In the genomic region with DNA sequence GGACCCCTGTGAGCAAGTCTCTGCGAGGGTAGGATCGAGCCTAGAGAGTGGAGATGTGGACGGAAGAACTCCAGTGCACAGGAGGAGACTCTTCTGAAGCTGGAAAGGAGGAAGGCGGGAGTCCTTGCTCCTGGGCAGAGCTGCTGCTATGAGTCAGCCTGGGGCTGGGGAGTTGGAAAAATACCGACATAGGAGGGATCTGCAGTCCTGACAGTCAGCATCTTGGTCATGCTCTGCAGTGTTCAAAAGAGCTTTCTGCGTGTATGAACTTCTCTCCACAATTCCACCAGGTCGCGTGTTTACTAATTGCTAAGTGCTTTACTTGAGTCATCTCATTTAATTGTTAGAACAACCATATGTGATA, we compare ENCODE assay signal across 11 cellular contexts.
DNase-seq lines count a peak whose midpoint lies in the region; ATAC-seq and TF ChIP-seq lines count a peak whose summit lies in the region.
"Had no signal": no experiment of that assay in that cellular context is flagged by ENCODE, and none has a peak within 500 bp of the region (broad histone marks: within the 10 kb centered on the region; RNA-seq: fewer than 3 reads in every experiment).

No MANE protein-coding gene starts in this region.

- H3K9me3 Mint-ChIP-seq in neural progenitor cell: no peaks in the 10 kb centered on the region
- no peaks in the 10 kb centered on the region for H3K9me3 Mint-ChIP-seq in activated CD4-positive, alpha-beta T cell treated with anti-CD3 and anti-CD28 coated beads, Interleukin-2, amount 10 ng/mL, durations not matched to agents 24 days and 14 days

- peak overlapping the region; percentile 27 for H3K27ac Mint-ChIP-seq in neural progenitor cell
- H3K27ac Mint-ChIP-seq in activated CD4-positive, alpha-beta T cell treated with anti-CD3 and anti-CD28 coated beads, Interleukin-2, amount 10 ng/mL, durations not matched to agents 24 days and 14 days: no peak overlapping the region
- H3K27ac Mint-ChIP-seq: activated T-helper 1 cell treated with anti-CD3 and anti-CD28 coated beads, Interleukin-12 subunit alpha, Interleukin-12 subunit beta, Interleukin-2, Interleukin-4 antibody, amounts not matched to agents 30 ng/mL and 10 ng/mL and 1 ng/mL, durations not matched to agents 14 hours and 24 hours and 36 hours had no signal

- peaks cover 15% of the 10 kb centered on the region for H3K4me1 ChIP-seq in neural progenitor cell

- DNase-seq in AG20443 (ENCODE audit: low spot score): peak; percentile 91
- DNase-seq in MG63: peak; percentile 75
- peak; percentile 47 for DNase-seq in dermis blood vessel endothelial cell
- DNase-seq in neural progenitor cell (ENCODE audit: low spot score): peak; percentile 15
- DNase-seq in activated CD4-positive, alpha-beta T cell treated with anti-CD3 and anti-CD28 coated beads, Interleukin-2, amount 10 ng/mL, durations not matched to agents 24 days and 14 days: no peak
- DNase-seq in NCI-H2081 (lab: John Stamatoyannopoulos, UW): no peak
- DNase-seq: DMS153, NCI-H1930 had no signal

- H3K27me3 ChIP-seq in MG63 (no peaks in the 10 kb centered on the region), neural progenitor cell (peaks cover 72% of the 10 kb centered on the region)

- peaks cover 11% of the 10 kb centered on the region for H3K27me3 Mint-ChIP-seq in neural progenitor cell (ENCODE audit: insufficient read depth, low read depth)
- no peaks in the 10 kb centered on the region for H3K27me3 Mint-ChIP-seq in activated CD4-positive, alpha-beta T cell treated with anti-CD3 and anti-CD28 coated beads, Interleukin-2, amount 10 ng/mL, durations not matched to agents 24 days and 14 days

- intact Hi-C loops in activated CD4-positive, alpha-beta T cell treated with anti-CD3 and anti-CD28 coated beads, Interleukin-2, amount 10 ng/mL, durations not matched to agents 24 days and 14 days (cut with micrococcal nuclease): no loop called here

- H3K36me3 ChIP-seq in MG63: no peaks in the 10 kb centered on the region
- H3K36me3 ChIP-seq in neural progenitor cell: no peaks in the 10 kb centered on the region

- peak overlapping the region; percentile 3 for H3K4me2 ChIP-seq in neural progenitor cell

- H2AFZ ChIP-seq in neural progenitor cell (replicated peaks): no peak overlapping the region

- TF ChIP-seq CTCF in neural progenitor cell (IDR thresholded peaks at IDR 0.05): no peak

- no peaks in the 10 kb centered on the region for H3K79me2 ChIP-seq in neural progenitor cell (ENCODE audit: low read depth)

- peaks cover 2% of the 10 kb centered on the region for H4K20me1 ChIP-seq in neural progenitor cell (ENCODE audit: low read depth)

- H3K36me3 Mint-ChIP-seq in neural progenitor cell: no peaks in the 10 kb centered on the region
- H3K36me3 Mint-ChIP-seq in activated CD4-positive, alpha-beta T cell treated with anti-CD3 and anti-CD28 coated beads, Interleukin-2, amount 10 ng/mL, durations not matched to agents 24 days and 14 days (ENCODE audit: low read depth): peaks cover 3% of the 10 kb centered on the region

- H3K9me3 ChIP-seq in MG63: no peaks in the 10 kb centered on the region
- no peaks in the 10 kb centered on the region for H3K9me3 ChIP-seq in neural progenitor cell (ENCODE audit: low read depth)

- H3K4me3 ChIP-seq in MG63: no peak overlapping the region
- no peak overlapping the region for H3K4me3 ChIP-seq in neural progenitor cell

- H3K4me1 Mint-ChIP-seq in neural progenitor cell: peaks cover 37% of the 10 kb centered on the region
- peaks cover 39% of the 10 kb centered on the region for H3K4me1 Mint-ChIP-seq in activated CD4-positive, alpha-beta T cell treated with anti-CD3 and anti-CD28 coated beads, Interleukin-2, amount 10 ng/mL, durations not matched to agents 24 days and 14 days

- no peak for ATAC-seq in GM18511 (IDR thresholded peaks at IDR 0.05; ENCODE audit: unreplicated experiment)
- no peak for ATAC-seq in GM19324 (IDR thresholded peaks at IDR 0.05; ENCODE audit: low FRiP score, unreplicated experiment)

- H3K27ac ChIP-seq in neural progenitor cell: no peak overlapping the region

- peak overlapping the region; percentile 39 for H3K4me3 Mint-ChIP-seq in neural progenitor cell
- no peak overlapping the region for H3K4me3 Mint-ChIP-seq in activated CD4-positive, alpha-beta T cell treated with anti-CD3 and anti-CD28 coated beads, Interleukin-2, amount 10 ng/mL, durations not matched to agents 24 days and 14 days
- H3K4me3 Mint-ChIP-seq: activated T-helper 1 cell treated with anti-CD3 and anti-CD28 coated beads, Interleukin-12 subunit alpha, Interleukin-12 subunit beta, Interleukin-2, Interleukin-4 antibody, amounts not matched to agents 30 ng/mL and 10 ng/mL and 1 ng/mL, durations not matched to agents 14 hours and 24 hours and 36 hours had no signal

- H3K9ac ChIP-seq in neural progenitor cell: no peak overlapping the region

- peaks cover 9% of the 10 kb centered on the region for H3F3A ChIP-seq in neural progenitor cell (ENCODE audit: low read depth)

Comparison
In these comparisons a context has a peak if more than half of its experiments do, and no peak if none do; other contexts are left out.
1. DNase-seq: peak in AG20443 (single experiment), MG63 (single experiment), dermis blood vessel endothelial cell (single experiment) and neural progenitor cell (single experiment); none in activated CD4-positive, alpha-beta T cell treated with anti-CD3 and anti-CD28 coated beads, Interleukin-2, amount 10 ng/mL, durations not matched to agents 24 days and 14 days (single experiment) and NCI-H2081 (0 of 2).